12 cellular contexts compared by ENCODE assay signal in genomic region chr4:173924561-173924960, GRCh38.
A peak's percentile ranks its signal among the peaks of the same experiment; 100 is the strongest.
DNase-seq lines count a peak whose midpoint lies in the region; ATAC-seq and TF ChIP-seq lines count a peak whose summit lies in the region.
"Had no signal": no experiment of that assay in that cellular context is flagged by ENCODE, and none has a peak within 500 bp of the region (broad histone marks: within the 10 kb centered on the region; RNA-seq: fewer than 3 reads in every experiment).

No MANE protein-coding gene starts in this region.

- 39 to 43% methylated on average over 4 of the region's 4 CpGs for WGBS in esophagus squamous epithelium, 2 donors

- no peaks in the 10 kb centered on the region for H3K9me3 ChIP-seq in esophagus squamous epithelium
- H3K9me3 ChIP-seq: gastrocnemius medialis, lower lobe of right lung had no signal

- no peak overlapping the region for H3K4me3 ChIP-seq in esophagus squamous epithelium
- H3K4me3 ChIP-seq: gastrocnemius medialis, lower lobe of right lung had no signal

- DNase-seq in SK-N-DZ (ENCODE audit: low spot score), result peak; percentile 62
- no peak for DNase-seq in stimulated activated effector memory CD8-positive, alpha-beta T cell treated with anti-CD3 and anti-CD28 coated beads, Interleukin-12 subunit alpha, Interleukin-12 subunit beta, amount 100 ng/mL, for 72 hours (ENCODE audit: low spot score in 2 of 2)
- DNase-seq in KG1 (lab: John Stamatoyannopoulos, UW), result no peak
- no peak for DNase-seq in esophagus squamous epithelium (lab: John Stamatoyannopoulos, UW)
- no peak for DNase-seq in NCI-H510A treated with DMSO at 0.1 percent for 48 hours (lab: John Stamatoyannopoulos, UW)
- no peak for DNase-seq in amygdala (lab: John Stamatoyannopoulos, UW)
- DNase-seq: activated CD4-positive, CD25-positive, alpha-beta regulatory T cell treated with anti-CD3 and anti-CD28 coated beads, Interleukin-2, amount 50 U/mL, for 72 hours; gastrocnemius medialis; lower lobe of right lung had no signal

- no peaks in the 10 kb centered on the region for H3K4me1 Mint-ChIP-seq in stimulated activated effector memory CD8-positive, alpha-beta T cell treated with anti-CD3 and anti-CD28 coated beads, Interleukin-12 subunit alpha, Interleukin-12 subunit beta, amount 100 ng/mL, for 72 hours

- intact Hi-C loops in esophagus squamous epithelium (cut with DNase I), result no loop called here

- no peaks in the 10 kb centered on the region for H3K36me3 ChIP-seq in esophagus squamous epithelium
- H3K36me3 ChIP-seq: gastrocnemius medialis, lower lobe of right lung had no signal

- no peaks in the 10 kb centered on the region for H3K36me3 Mint-ChIP-seq in stimulated activated effector memory CD8-positive, alpha-beta T cell treated with anti-CD3 and anti-CD28 coated beads, Interleukin-12 subunit alpha, Interleukin-12 subunit beta, amount 100 ng/mL, for 72 hours

- no peaks in the 10 kb centered on the region for H3K27me3 ChIP-seq in esophagus squamous epithelium
- H3K27me3 ChIP-seq: gastrocnemius medialis had no signal

- no peaks in the 10 kb centered on the region for H3K4me1 ChIP-seq in esophagus squamous epithelium
- H3K4me1 ChIP-seq: gastrocnemius medialis, lower lobe of right lung had no signal

- H3K27ac ChIP-seq in esophagus squamous epithelium, result no peak overlapping the region
- H3K27ac ChIP-seq: gastrocnemius medialis, lower lobe of right lung had no signal

- H3K27ac Mint-ChIP-seq in stimulated activated effector memory CD8-positive, alpha-beta T cell treated with anti-CD3 and anti-CD28 coated beads, Interleukin-12 subunit alpha, Interleukin-12 subunit beta, amount 100 ng/mL, for 72 hours, result no peak overlapping the region
- H3K27ac Mint-ChIP-seq: progenitor cell of endocrine pancreas had no signal

- no peak overlapping the region for H3K4me3 Mint-ChIP-seq in stimulated activated effector memory CD8-positive, alpha-beta T cell treated with anti-CD3 and anti-CD28 coated beads, Interleukin-12 subunit alpha, Interleukin-12 subunit beta, amount 100 ng/mL, for 72 hours

- H3K9me3 Mint-ChIP-seq in stimulated activated effector memory CD8-positive, alpha-beta T cell treated with anti-CD3 and anti-CD28 coated beads, Interleukin-12 subunit alpha, Interleukin-12 subunit beta, amount 100 ng/mL, for 72 hours, result no peaks in the 10 kb centered on the region

- no peak for TF ChIP-seq CTCF in esophagus squamous epithelium (IDR thresholded peaks at IDR 0.05)

- TF ChIP-seq POLR2A in esophagus squamous epithelium (IDR thresholded peaks at IDR 0.05), result no peak

- ATAC-seq in GM19397 (IDR thresholded peaks at IDR 0.05; ENCODE audit: unreplicated experiment), result peak; percentile 68
- ATAC-seq in HG02981 (IDR thresholded peaks at IDR 0.05; ENCODE audit: unreplicated experiment), result peak; percentile 87
- peak; percentile 54 for ATAC-seq in stimulated activated effector memory CD8-positive, alpha-beta T cell treated with anti-CD3 and anti-CD28 coated beads, Interleukin-12 subunit alpha, Interleukin-12 subunit beta, amount 100 ng/mL, for 72 hours
- ATAC-seq: gastrocnemius medialis, lower lobe of right lung had no signal
